ENCODE assay signal across 8 cellular contexts in the genomic region with DNA sequence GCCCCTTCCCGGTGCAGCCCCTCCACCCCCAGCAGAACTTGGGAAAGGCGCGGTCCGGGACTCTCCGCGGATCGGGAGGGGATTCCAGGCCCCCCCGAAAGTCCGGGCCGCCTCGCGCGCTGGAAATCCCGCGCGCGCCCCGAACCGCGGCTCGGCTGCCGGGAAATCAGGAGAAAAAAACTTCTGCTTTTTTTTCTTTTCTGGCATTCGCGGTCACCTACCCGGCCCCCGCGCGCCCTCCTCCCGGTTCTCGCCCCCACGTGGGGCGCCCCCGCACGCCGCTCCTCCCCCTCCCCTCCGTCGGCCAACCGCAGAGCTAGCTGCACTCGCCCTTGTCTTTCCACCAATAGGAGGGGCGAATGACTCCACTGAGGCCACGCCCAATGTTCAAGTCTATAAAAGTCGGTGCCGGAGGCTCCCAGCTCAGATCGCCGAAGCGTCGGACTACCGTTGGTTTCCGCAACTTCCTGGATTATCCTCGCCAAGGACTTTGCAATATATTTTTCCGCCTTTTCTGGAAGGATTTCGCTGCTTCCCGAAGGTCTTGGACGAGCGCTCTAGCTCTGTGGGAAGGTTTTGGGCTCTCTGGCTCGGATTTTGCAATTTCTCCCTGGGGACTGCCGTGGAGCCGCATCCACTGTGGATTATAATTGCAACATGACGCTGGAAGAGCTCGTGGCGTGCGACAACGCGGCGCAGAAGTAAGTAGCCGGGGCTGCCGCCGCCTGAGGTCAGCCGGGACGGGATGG. TPM values are rescaled to one million over a fixed set of nuclear protein-coding genes. Genes with fewer than 3 reads are reported as not detected.
A peak's percentile ranks its signal among the peaks of the same experiment; 100 is the strongest.
DNase-seq lines count a peak whose midpoint lies in the region; ATAC-seq, FAIRE-seq and TF ChIP-seq lines count a peak whose summit lies in the region.

Gene GADD45B (plus strand): TSS at position 426 of the 749 bp plus-strand sequence. CDS start 232 bp downstream, at position 658.

- H3K36me3 ChIP-seq in kidney (ENCODE audit: control insufficient read depth in 1 of 2, insufficient read depth in 2 of 2, low read length in 2 of 2) = peaks cover 4 to 9% of the 10 kb centered on the region in 2 donors

- H3K4me1 ChIP-seq in kidney (ENCODE audit: control insufficient read depth in 1 of 2, insufficient read depth in 1 of 2, low read depth in 1 of 2, low read length in 2 of 2) = peaks cover 0 to 13% of the 10 kb centered on the region in 2 donors

- ATAC-seq in GM19023 (IDR thresholded peaks at IDR 0.05; ENCODE audit: unreplicated experiment) (peak; percentile 47), HG03378 (IDR thresholded peaks at IDR 0.05; ENCODE audit: unreplicated experiment) (peak; percentile 64)

- intact Hi-C loops in kidney (cut with DNase I) = no loop called here

- DNase-seq in AG09319 (ENCODE audit: extremely low read depth, low read depth) (peak; percentile 97), NCI-H460 (ENCODE audit: extremely low read depth, low read depth) (peak; percentile 94), cerebellar nuclear complex (lab: John Stamatoyannopoulos, UW) (peak; percentile 89 to 99), kidney (peak; percentile 99)
- DNase-seq in activated CD4-positive, alpha-beta T cell treated with anti-CD3 and anti-CD28 coated beads for 1 hour = peak; percentile 96
- DNase-seq in stimulated activated CD4-positive, alpha-beta T cell treated with anti-CD3 and anti-CD28 coated beads, Interleukin-15, amount 100 ng/mL, for 1 hour (ENCODE audit: low read depth in 1 of 2, low spot score in 1 of 2) = peak; percentile 94 to 95

- peak; percentile 93 for FAIRE-seq in kidney (lab: Jason Lieb, UNC)

- peak within 1 kb of the TSS; percentile 87 to 98 for H3K9ac ChIP-seq in kidney (ENCODE audit: low read length in 2 of 2)

- peak within 1 kb of the TSS; percentile 96 to 98 for H3K27ac ChIP-seq in kidney (ENCODE audit: low read depth in 2 of 2, low read length in 2 of 2)

- H3K9me3 ChIP-seq in kidney (ENCODE audit: control insufficient read depth in 1 of 2, low read length in 2 of 2) = no peaks in the 10 kb centered on the region

- TF ChIP-seq CTCF in AG09319 (IDR thresholded peaks at IDR 0.05; ENCODE audit: low read depth, low read length) (no peak), kidney (IDR thresholded peaks at IDR 0.05; ENCODE audit: borderline replicate concordance, extremely low read depth, insufficient read depth) (no peak)

- H3K4me3 ChIP-seq in kidney (ENCODE audit: low read length in 2 of 2) = peak within 1 kb of the TSS; percentile 99

RNA-seq across cellular contexts. Expression of gene GADD45B, which starts in this region (rescaled TPM):
- total RNA-seq in NCI-H460 (2014; rRNA removed; shearing (Covaris generic)) = 36.6 and 38.4 TPM in 2 replicates
- 39.1 and 53.0 TPM in 2 replicates for polyA plus RNA-seq in NCI-H460 (2014; cell fraction: nucleus; rRNA removed)
- 88.5 TPM for total RNA-seq in kidney
- polyA plus RNA-seq in kidney (ENCODE audit: insufficient read depth, low read depth, low replicate concordance) = 149 TPM

Comparison
In these comparisons a context has a peak if more than half of its experiments do, and no peak if none do; other contexts are left out.
1. Peak in every context shown above with its lines: DNase-seq, ATAC-seq, H3K4me3 ChIP-seq and H3K27ac ChIP-seq.